8 cellular contexts compared by ENCODE assay signal in genomic region chr11:63478896-63479295, GRCh38. TPM values are rescaled to one million over a fixed set of nuclear protein-coding genes. Genes with fewer than 3 reads are reported as not detected.
DNase-seq lines count a peak whose midpoint lies in the region; ATAC-seq and TF ChIP-seq lines count a peak whose summit lies in the region.

No MANE protein-coding gene starts in this region.

- CTCF ChIA-PET in CD4-positive, alpha-beta memory T cell (lab: Charles Lee; ENCODE audit: partially characterized antibody), result interaction anchor here (0.7 to 5.4 kb wide), 34 partner anchors 11 to 358 kb away, joined by 3 to 191 read pairs (median 6); partner anchors contain the start of genes LGALS12, PLAAT3, PLAAT4 and PLAAT5
- CTCF ChIA-PET in activated CD4-positive, alpha-beta memory T cell treated with anti-CD3 and anti-CD28 coated beads for 36 hours (lab: Charles Lee), result interaction anchor here (0.6 to 4.7 kb wide), 46 partner anchors 8 to 443 kb away, joined by 3 to 176 read pairs (median 5); partner anchors contain the start of genes LGALS12, PLAAT2, PLAAT4 and PLAAT5

- H3K9me3 Mint-ChIP-seq in CD4-positive, alpha-beta memory T cell, result peaks cover 0 to 13% (median 8%) of the 10 kb centered on the region in 8 donors
- H3K9me3 Mint-ChIP-seq in activated CD4-positive, alpha-beta memory T cell treated with anti-CD3 and anti-CD28 coated beads for 36 hours, result peaks cover 10% of the 10 kb centered on the region
- peaks cover 0 to 2% of the 10 kb centered on the region in 2 donors for H3K9me3 Mint-ChIP-seq in effector memory CD8-positive, alpha-beta T cell

- H3K4me3 ChIP-seq in CD4-positive, alpha-beta memory T cell (ENCODE audit: low read length in 2 of 2), result no peak overlapping the region
- no peak overlapping the region for H3K4me3 ChIP-seq in HL-60 (replicated peaks; ENCODE audit: insufficient read depth, low read length)

- intact Hi-C loops in CD4-positive, alpha-beta memory T cell (cut with micrococcal nuclease), result loop anchor here (1.0 to 10.0 kb wide), 4 partner anchors 58 to 444 kb away; partner anchors contain the start of gene PLAAT4
- intact Hi-C loops in activated CD4-positive, alpha-beta memory T cell treated with anti-CD3 and anti-CD28 coated beads for 36 hours (cut with micrococcal nuclease), result loop anchor here (1.0 to 5.0 kb wide), 2 partner anchors 157 to 258 kb away; no protein-coding TSS in a partner anchor

- H3K9me3 ChIP-seq in CD4-positive, alpha-beta memory T cell (ENCODE audit: control insufficient read depth in 1 of 2, low read length in 2 of 2), result no peaks in the 10 kb centered on the region

- H3K27me3 Mint-ChIP-seq in CD4-positive, alpha-beta memory T cell, result peaks cover 2 to 6% of the 10 kb centered on the region in 2 donors
- peaks cover 2% of the 10 kb centered on the region for H3K27me3 Mint-ChIP-seq in activated CD4-positive, alpha-beta memory T cell treated with anti-CD3 and anti-CD28 coated beads for 36 hours
- peaks cover 0 to 11% of the 10 kb centered on the region in 2 donors for H3K27me3 Mint-ChIP-seq in effector memory CD8-positive, alpha-beta T cell

- H3K27ac Mint-ChIP-seq in CD4-positive, alpha-beta memory T cell, result no peak overlapping the region
- H3K27ac Mint-ChIP-seq in activated CD4-positive, alpha-beta memory T cell treated with anti-CD3 and anti-CD28 coated beads for 36 hours, result no peak overlapping the region
- no peak overlapping the region for H3K27ac Mint-ChIP-seq in effector memory CD8-positive, alpha-beta T cell

- no peaks in the 10 kb centered on the region for H3K4me1 ChIP-seq in CD4-positive, alpha-beta memory T cell (ENCODE audit: insufficient read depth, low read length)

- H3K4me1 Mint-ChIP-seq in CD4-positive, alpha-beta memory T cell, result no peaks in the 10 kb centered on the region
- H3K4me1 Mint-ChIP-seq in activated CD4-positive, alpha-beta memory T cell treated with anti-CD3 and anti-CD28 coated beads for 36 hours (ENCODE audit: low read depth), result no peaks in the 10 kb centered on the region
- no peaks in the 10 kb centered on the region for H3K4me1 Mint-ChIP-seq in effector memory CD8-positive, alpha-beta T cell (ENCODE audit: low read depth in 2 of 2)

- H3K27me3 ChIP-seq in CD4-positive, alpha-beta memory T cell (ENCODE audit: insufficient read depth, low read length), result no peaks in the 10 kb centered on the region
- H3K27me3 ChIP-seq in HL-60 (ENCODE audit: insufficient read depth, poor library complexity, severe bottlenecking), result no peaks in the 10 kb centered on the region

- peak; percentile 63 to 72 (median 67) for DNase-seq in CD4-positive, alpha-beta memory T cell
- DNase-seq in HL-60 (ENCODE audit: low read depth in 1 of 2, low spot score in 1 of 2) (peak; percentile 58 to 73), NCI-H774 (lab: John Stamatoyannopoulos, UW) (peak; percentile 70), midbrain (lab: John Stamatoyannopoulos, UW) (peak; percentile 86)
- DNase-seq in activated CD4-positive, alpha-beta memory T cell treated with anti-CD3 and anti-CD28 coated beads for 36 hours, result peak; percentile 58
- peak; percentile 49 to 64 (median 53) for DNase-seq in effector memory CD8-positive, alpha-beta T cell
- DNase-seq in stimulated activated CD8-positive, alpha-beta memory T cell treated with anti-CD3 and anti-CD28 coated beads, Interleukin-4, amount 100 ng/mL, for 48 hours, result peak; percentile 56

- peak; percentile 81 for TF ChIP-seq CTCF in HL-60 (IDR thresholded peaks at IDR 0.05; ENCODE audit: insufficient read depth, low read length)

- ATAC-seq in effector memory CD8-positive, alpha-beta T cell (replicated peaks), result peak; percentile 67
- ATAC-seq in HG02642 (IDR thresholded peaks at IDR 0.05; ENCODE audit: poor library complexity, unreplicated experiment), result no peak

- POLR2A ChIA-PET in CD4-positive, alpha-beta memory T cell (lab: Charles Lee; ENCODE audit: partially characterized antibody), result interaction anchor here (0.9 to 1.6 kb wide), 10 partner anchors 12 to 192 kb away, joined by 3 to 8 read pairs (median 3); partner anchors contain the start of genes PLAAT4 and PLAAT5
- POLR2A ChIA-PET in activated CD4-positive, alpha-beta memory T cell treated with anti-CD3 and anti-CD28 coated beads for 36 hours (lab: Charles Lee), result no interaction called here

- no peaks in the 10 kb centered on the region for H3K36me3 ChIP-seq in CD4-positive, alpha-beta memory T cell (ENCODE audit: insufficient read depth, low read length)

- peaks cover 0 to 5% of the 10 kb centered on the region in 2 donors for H3K36me3 Mint-ChIP-seq in CD4-positive, alpha-beta memory T cell
- peaks cover 3% of the 10 kb centered on the region for H3K36me3 Mint-ChIP-seq in activated CD4-positive, alpha-beta memory T cell treated with anti-CD3 and anti-CD28 coated beads for 36 hours
- H3K36me3 Mint-ChIP-seq in effector memory CD8-positive, alpha-beta T cell (ENCODE audit: insufficient read depth), result no peaks in the 10 kb centered on the region

- H3K27ac ChIP-seq in CD4-positive, alpha-beta memory T cell (ENCODE audit: low read depth, low read length), result no peak overlapping the region
- H3K27ac ChIP-seq in HL-60 (replicated peaks), result no peak overlapping the region

- no peak overlapping the region for H3K4me3 Mint-ChIP-seq in CD4-positive, alpha-beta memory T cell
- no peak overlapping the region for H3K4me3 Mint-ChIP-seq in activated CD4-positive, alpha-beta memory T cell treated with anti-CD3 and anti-CD28 coated beads for 36 hours
- no peak overlapping the region for H3K4me3 Mint-ChIP-seq in effector memory CD8-positive, alpha-beta T cell

RNA-seq across cellular contexts. Expression of gene PLAAT5, which starts 12.1 kb away (rescaled TPM):
- total RNA-seq in CD4-positive, alpha-beta memory T cell, result not detected
- polyA plus RNA-seq in CD4-positive, alpha-beta memory T cell, result not detected
- total RNA-seq in activated CD4-positive, alpha-beta memory T cell treated with anti-CD3 and anti-CD28 coated beads for 36 hours, result under 1 TPM; 0.15 to 0.24 TPM

RNA-seq across cellular contexts. Expression of gene LGALS12, which starts 27.0 kb away (rescaled TPM):
- not detected for total RNA-seq in CD4-positive, alpha-beta memory T cell
- not detected for polyA plus RNA-seq in CD4-positive, alpha-beta memory T cell
- total RNA-seq in activated CD4-positive, alpha-beta memory T cell treated with anti-CD3 and anti-CD28 coated beads for 36 hours, result not detected

RNA-seq across cellular contexts. Expression of gene PLAAT4, which starts 57.7 kb away (rescaled TPM):
- 100 to 1,000 TPM; 152 to 167 TPM for total RNA-seq in CD4-positive, alpha-beta memory T cell
- polyA plus RNA-seq in CD4-positive, alpha-beta memory T cell, result 100 to 1,000 TPM; 387 to 416 TPM
- 10 to 100 TPM; 35.7 to 36.3 TPM for total RNA-seq in activated CD4-positive, alpha-beta memory T cell treated with anti-CD3 and anti-CD28 coated beads for 36 hours

Comparison
In these comparisons a context has a peak if more than half of its experiments do, and no peak if none do; other contexts are left out.
1. RNA of gene PLAAT4, which starts 57.7 kb away (total RNA-seq): 152 to 167 TPM in CD4-positive, alpha-beta memory T cell; 35.7 to 36.3 TPM in activated CD4-positive, alpha-beta memory T cell treated with anti-CD3 and anti-CD28 coated beads for 36 hours; every median in the first group is over 4 times any median in the second.
2. Peak in every context shown above with its lines, with median percentiles within 50 percentile points of each other: DNase-seq.